In genomic region chr11:65612691-65613090, GRCh38 we compare ENCODE assay signal across 7 cellular contexts. TPM values are rescaled to one million over a fixed set of nuclear protein-coding genes. Genes with fewer than 3 reads are reported as not detected.
DNase-seq lines count a peak whose midpoint lies in the region; ATAC-seq and TF ChIP-seq lines count a peak whose summit lies in the region.

No MANE protein-coding gene starts in this region.

- H3K36me3 ChIP-seq in HEK293 (ENCODE audit: control insufficient read depth in 2 of 2, insufficient read depth in 1 of 2, low read length in 2 of 2) (peaks cover 0 to 57% of the 10 kb centered on the region in 2 experiments; a peak in 1 of 3 replicates), iPS-20b (ENCODE audit: insufficient read depth, low read depth, low read length) (peaks cover 22% of the 10 kb centered on the region)

- no peak for TF ChIP-seq POLR2A in GM18505 (IDR thresholded peaks at IDR 0.05; ENCODE audit: borderline replicate concordance, extremely low read depth, insufficient read depth, insufficient read length)

- TF ChIP-seq CTCF in HEK293 (tag by site-specific recombination; IDR thresholded peaks at IDR 0.05) = no peak

- H3K9me3 Mint-ChIP-seq in activated CD8-positive, alpha-beta T cell treated with anti-CD3 and anti-CD28 coated beads, Interleukin-2, amount 10 ng/mL, durations not matched to agents 7 days and 5 days (ENCODE audit: insufficient read depth) = no peaks in the 10 kb centered on the region
- H3K9me3 Mint-ChIP-seq in stimulated activated memory B cell treated with anti-CD40 and anti-IgM and Interleukin-4, amounts not matched to agents 10 μg/mL and 1 μg/mL and 100 μg/mL, for 72 hours = no peaks in the 10 kb centered on the region

- H3K4me3 Mint-ChIP-seq in activated CD8-positive, alpha-beta T cell treated with anti-CD3 and anti-CD28 coated beads, Interleukin-2, amount 10 ng/mL, durations not matched to agents 7 days and 5 days = peak overlapping the region; percentile 86
- peak overlapping the region; percentile 86 for H3K4me3 Mint-ChIP-seq in stimulated activated memory B cell treated with anti-CD40 and anti-IgM and Interleukin-4, amounts not matched to agents 10 μg/mL and 1 μg/mL and 100 μg/mL, for 72 hours

- DNase-seq in activated CD8-positive, alpha-beta T cell treated with anti-CD3 and anti-CD28 coated beads, Interleukin-2, amount 10 ng/mL, durations not matched to agents 7 days and 5 days = no peak
- no peak for DNase-seq in head of caudate nucleus
- no peak for DNase-seq in NCI-H2107 treated with DMSO at 0.1 percent for 48 hours (lab: John Stamatoyannopoulos, UW; ENCODE audit: unreplicated experiment)

- H3K27me3 ChIP-seq in iPS-20b (ENCODE audit: insufficient read depth, low read length) = 0 out of 2 replicates have a peak, but pooled peaks cover 6% of the 10 kb centered on the region

- no peak overlapping the region for H3K9ac ChIP-seq in iPS-20b (ENCODE audit: low read depth, low read length)

- CTCF ChIA-PET in HEK293 (lab: Yijun Ruan, JAX) = interaction anchor here (0.6 to 3.8 kb wide), 6 partner anchors 9 to 476 kb away, joined by 3 to 22 read pairs (median 4); partner anchors contain the start of gene FAM89B
- CTCF ChIA-PET in activated CD8-positive, alpha-beta T cell treated with anti-CD3 and anti-CD28 coated beads, Interleukin-2, amount 10 ng/mL, durations not matched to agents 7 days and 5 days (lab: Charles Lee) = interaction anchor here (0.8 to 3.9 kb wide), 6 partner anchors 10 to 41 kb away, joined by 3 to 16 read pairs (median 3); partner anchors contain the start of genes EHBP1L1, FAM89B and KCNK7

- POLR2A ChIA-PET in HEK293 (lab: Yijun Ruan, JAX) = no interaction called here
- POLR2A ChIA-PET in activated CD8-positive, alpha-beta T cell treated with anti-CD3 and anti-CD28 coated beads, Interleukin-2, amount 10 ng/mL, durations not matched to agents 7 days and 5 days (lab: Charles Lee) = interaction anchor here (0.9 to 2.0 kb wide), 7 partner anchors 23 to 188 kb away, joined by 3 to 8 read pairs (median 5); partner anchors contain the start of genes MALAT1 and SIPA1

- intact Hi-C loops in head of caudate nucleus (cut with DNase I) = no loop called here

- H3K4me1 ChIP-seq in HEK293 (ENCODE audit: control insufficient read depth, insufficient read depth, low read length) = no peaks in the 10 kb centered on the region
- H3K4me1 ChIP-seq in iPS-20b (ENCODE audit: insufficient read depth, low read length) = peaks cover 5% of the 10 kb centered on the region; the same call in 1 of the 2 replicates

- H3K9me3 ChIP-seq in HEK293 (ENCODE audit: control insufficient read depth, insufficient read depth, low read depth, low read length) (no peaks in the 10 kb centered on the region), iPS-20b (ENCODE audit: insufficient read depth, low read depth, low read length) (no peaks in the 10 kb centered on the region)

- H3K4me3 ChIP-seq in HEK293 (ENCODE audit: low read depth, low read length) (no peak overlapping the region), iPS-20b (ENCODE audit: low read length) (peak overlapping the region; percentile 86; the same call in 1 of the 2 replicates)

- peak overlapping the region; percentile 97 for H3K27ac Mint-ChIP-seq in activated CD8-positive, alpha-beta T cell treated with anti-CD3 and anti-CD28 coated beads, Interleukin-2, amount 10 ng/mL, durations not matched to agents 7 days and 5 days
- peak overlapping the region; percentile 94 for H3K27ac Mint-ChIP-seq in stimulated activated memory B cell treated with anti-CD40 and anti-IgM and Interleukin-4, amounts not matched to agents 10 μg/mL and 1 μg/mL and 100 μg/mL, for 72 hours

- H3K4me1 Mint-ChIP-seq in activated CD8-positive, alpha-beta T cell treated with anti-CD3 and anti-CD28 coated beads, Interleukin-2, amount 10 ng/mL, durations not matched to agents 7 days and 5 days (ENCODE audit: low read depth) = peaks cover 60% of the 10 kb centered on the region
- peaks cover 64% of the 10 kb centered on the region for H3K4me1 Mint-ChIP-seq in stimulated activated memory B cell treated with anti-CD40 and anti-IgM and Interleukin-4, amounts not matched to agents 10 μg/mL and 1 μg/mL and 100 μg/mL, for 72 hours

- H3K27ac ChIP-seq in HEK293 (ENCODE audit: extremely low read depth, low read depth, low read length) = no peak overlapping the region
- no peak overlapping the region for H3K27ac ChIP-seq in iPS-20b (ENCODE audit: low read length)

- H3K27me3 Mint-ChIP-seq in activated CD8-positive, alpha-beta T cell treated with anti-CD3 and anti-CD28 coated beads, Interleukin-2, amount 10 ng/mL, durations not matched to agents 7 days and 5 days (ENCODE audit: low read depth) = no peaks in the 10 kb centered on the region
- no peaks in the 10 kb centered on the region for H3K27me3 Mint-ChIP-seq in stimulated activated memory B cell treated with anti-CD40 and anti-IgM and Interleukin-4, amounts not matched to agents 10 μg/mL and 1 μg/mL and 100 μg/mL, for 72 hours

- no peak for ATAC-seq in activated CD8-positive, alpha-beta T cell treated with anti-CD3 and anti-CD28 coated beads, Interleukin-2, amount 10 ng/mL, durations not matched to agents 7 days and 5 days
- no peak for ATAC-seq in stimulated activated memory B cell treated with anti-CD40 and anti-IgM and Interleukin-4, amounts not matched to agents 10 μg/mL and 1 μg/mL and 100 μg/mL, for 72 hours
- no peak for ATAC-seq in GM18505 (IDR thresholded peaks at IDR 0.05; ENCODE audit: unreplicated experiment)

- peaks cover 42% of the 10 kb centered on the region for H3K36me3 Mint-ChIP-seq in activated CD8-positive, alpha-beta T cell treated with anti-CD3 and anti-CD28 coated beads, Interleukin-2, amount 10 ng/mL, durations not matched to agents 7 days and 5 days (ENCODE audit: low read depth)
- H3K36me3 Mint-ChIP-seq in stimulated activated memory B cell treated with anti-CD40 and anti-IgM and Interleukin-4, amounts not matched to agents 10 μg/mL and 1 μg/mL and 100 μg/mL, for 72 hours = peaks cover 52% of the 10 kb centered on the region

TF ChIP-seq in HEK293, 187 proteins besides CTCF, POLR2A, EP300 and RAD21:
- TF ChIP-seq GLIS2 (tag by site-specific recombination; IDR thresholded peaks at IDR 0.05) (0 out of 2 replicates have a peak, but pooled peaks have one; percentile 18), PRDM1 (tag by site-specific recombination; IDR thresholded peaks at IDR 0.05) (no peak), ZNF398 (tag by site-specific recombination; IDR thresholded peaks at IDR 0.05) (no peak)

RNA-seq across cellular contexts. Expression of gene MAP3K11, which starts 1.3 kb away (rescaled TPM):
- 10 to 100 TPM; 56.7 to 66.5 TPM for total RNA-seq in activated CD8-positive, alpha-beta T cell treated with anti-CD3 and anti-CD28 coated beads, Interleukin-2, amount 10 ng/mL, durations not matched to agents 7 days and 5 days

RNA-seq across cellular contexts. Expression of gene PCNX3, which starts 2.9 kb away (rescaled TPM):
- total RNA-seq in activated CD8-positive, alpha-beta T cell treated with anti-CD3 and anti-CD28 coated beads, Interleukin-2, amount 10 ng/mL, durations not matched to agents 7 days and 5 days = 10 to 100 TPM; 50.1 to 54.8 TPM

RNA-seq across cellular contexts. Expression of gene KCNK7, which starts 17.1 kb away (rescaled TPM):
- total RNA-seq in activated CD8-positive, alpha-beta T cell treated with anti-CD3 and anti-CD28 coated beads, Interleukin-2, amount 10 ng/mL, durations not matched to agents 7 days and 5 days = under 1 TPM; 0.95 to 0.99 TPM

RNA-seq across cellular contexts. Expression of gene SIPA1, which starts 25.2 kb away (rescaled TPM):
- total RNA-seq in activated CD8-positive, alpha-beta T cell treated with anti-CD3 and anti-CD28 coated beads, Interleukin-2, amount 10 ng/mL, durations not matched to agents 7 days and 5 days = 100 to 1,000 TPM; 245 to 274 TPM

RNA-seq across cellular contexts. Expression of gene EHBP1L1, which starts 36.8 kb away (rescaled TPM):
- total RNA-seq in activated CD8-positive, alpha-beta T cell treated with anti-CD3 and anti-CD28 coated beads, Interleukin-2, amount 10 ng/mL, durations not matched to agents 7 days and 5 days = 10 to 100 TPM; 94.4 to 95.3 TPM
